In the genomic region with DNA sequence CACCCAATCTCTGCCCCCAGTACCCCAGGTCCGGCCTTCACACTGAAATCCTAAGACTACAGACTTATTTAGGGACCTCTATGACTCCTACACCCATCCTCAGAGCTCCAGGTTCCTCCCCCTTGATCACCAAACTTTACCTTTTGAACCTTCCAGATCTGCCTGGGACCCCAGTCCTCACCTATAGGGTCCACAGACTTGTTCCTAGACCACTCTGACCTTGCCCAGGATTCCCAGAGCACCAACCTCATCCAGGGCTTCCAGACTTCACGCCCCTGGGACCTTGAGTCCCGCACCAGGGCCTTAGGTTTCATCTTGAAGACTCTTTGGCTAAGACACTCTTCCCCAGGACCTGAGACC, we compare ENCODE assay signal across 8 cellular contexts. TPM values are rescaled to one million over a fixed set of nuclear protein-coding genes. Genes with fewer than 3 reads are reported as not detected.
A peak's percentile ranks its signal among the peaks of the same experiment; 100 is the strongest.
DNase-seq lines count a peak whose midpoint lies in the region; TF ChIP-seq lines count a peak whose summit lies in the region.

No MANE protein-coding gene starts in this region.

- H3K4me1 ChIP-seq in A673 (ENCODE audit: insufficient read depth, low read length, poor library complexity, severe bottlenecking) (peaks cover 13% of the 10 kb centered on the region), muscle layer of duodenum (ENCODE audit: control insufficient read depth in 1 of 2, insufficient read depth in 2 of 2, low read length in 2 of 2) (peaks cover 7 to 20% of the 10 kb centered on the region in 2 donors)

- H3K27me3 ChIP-seq in A673 (replicated peaks; ENCODE audit: insufficient read depth, low read depth, low read length, poor library complexity) = no peaks in the 10 kb centered on the region
- H3K27me3 ChIP-seq in muscle layer of duodenum (ENCODE audit: low read depth, low read length) = no peaks in the 10 kb centered on the region

- no peaks in the 10 kb centered on the region for H3K9me3 ChIP-seq in A673 (ENCODE audit: low read depth, low read length, poor library complexity, severe bottlenecking)
- H3K9me3 ChIP-seq in KOPT-K1 (ENCODE audit: insufficient read depth, low read length, poor library complexity, severe bottlenecking) = no peaks in the 10 kb centered on the region
- no peaks in the 10 kb centered on the region for H3K9me3 ChIP-seq in muscle layer of duodenum (ENCODE audit: control insufficient read depth in 1 of 2, low read length in 2 of 2)

- intact Hi-C loops in A673 (cut with micrococcal nuclease; ENCODE audit: unreplicated experiment) = loop anchor here (5.0 kb wide), 6 partner anchors 43 to 528 kb away; partner anchors contain the start of genes POLR1B, TMEM87B, ZC3H6 and ZC3H8

- no peak for DNase-seq in A673 (ENCODE audit: low spot score)
- DNase-seq in ecto neural progenitor cell (ENCODE audit: low spot score) = no peak
- DNase-seq in SW 1271 (lab: John Stamatoyannopoulos, UW) = no peak
- DNase-seq in activated effector memory CD4-positive, alpha-beta T cell treated with Interleukin-2 at 50 U/mL for 16 hours = no peak
- DNase-seq in NCI-H226 = no peak

- peak overlapping the region; percentile 59 for H3K4me3 ChIP-seq in A673 (ENCODE audit: low read depth, low read length, poor library complexity, severe bottlenecking)
- H3K4me3 ChIP-seq in muscle layer of duodenum (ENCODE audit: low read depth in 1 of 2, low read length in 2 of 2) = peak overlapping the region; percentile 64 to 77

- H3K27ac ChIP-seq in A673 (ENCODE audit: low read depth, low read length, poor library complexity, severe bottlenecking) (peak overlapping the region; percentile 94), KOPT-K1 (ENCODE audit: low read depth, low read length, poor library complexity, severe bottlenecking) (peak overlapping the region; percentile 53), cingulate gyrus (ENCODE audit: low read depth, low read length) (peak overlapping the region; percentile 98), muscle layer of duodenum (ENCODE audit: low read length) (peak overlapping the region; percentile 97)

- POLR2A ChIA-PET in A673 (lab: Charles Lee; ENCODE audit: low non-redundant PET) = no interaction called here

- H3K36me3 ChIP-seq in A673 (ENCODE audit: insufficient read depth, low read length, poor library complexity, severe bottlenecking) (peaks cover 10% of the 10 kb centered on the region), KOPT-K1 (ENCODE audit: insufficient read depth, low read length) (no peaks in the 10 kb centered on the region), muscle layer of duodenum (ENCODE audit: control insufficient read depth in 1 of 2, insufficient read depth in 2 of 2, low read length in 2 of 2) (peaks cover 18 to 27% of the 10 kb centered on the region in 2 donors)

- CTCF ChIA-PET in A673 (lab: Charles Lee) = no interaction called here

- BruUV-seq in A673 (replicated peaks; lab: Mats Ljungman, UMichigan) = no TSS peak

- no peak for TF ChIP-seq CTCF in A673 (conservative IDR thresholded peaks at IDR 0.05; ENCODE audit: low read depth, low read length)

RNA-seq across cellular contexts. Expression of gene CHCHD5, which starts 0.5 kb away (rescaled TPM):
- 37.1 and 41.4 TPM in 2 replicates for total RNA-seq in A673 (2021)

RNA-seq across cellular contexts. Expression of gene POLR1B, which starts 42.6 kb away (rescaled TPM):
- 53.9 and 70.0 TPM in 2 replicates for total RNA-seq in A673 (2021)
